Comparison of ENCODE assay signal across 1 cellular context in the genomic region with DNA sequence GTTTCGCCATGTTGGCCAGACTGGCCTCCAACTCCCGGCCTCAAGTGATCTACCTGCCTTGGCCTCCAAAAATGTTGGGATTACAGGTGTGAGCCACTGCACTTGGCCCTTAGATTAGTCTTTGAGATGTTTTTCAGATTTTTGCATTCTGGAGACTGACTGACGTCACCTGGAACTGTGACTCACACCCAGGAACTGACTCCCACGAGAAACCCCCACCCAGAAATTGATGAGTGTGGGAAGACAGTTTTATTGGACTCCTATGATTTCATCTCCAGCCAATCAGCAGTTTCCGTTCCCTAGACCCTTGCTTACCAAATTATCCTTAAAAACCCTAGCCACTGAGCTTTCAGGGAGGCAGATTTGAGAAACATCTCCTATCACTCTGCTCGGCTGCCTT.
TF ChIP-seq lines count a peak whose summit lies in the region.

No MANE protein-coding gene starts in this region.

TF ChIP-seq in HepG2, 621 proteins besides CTCF, POLR2A, EP300 and RAD21:
- peak; percentile 83 for TF ChIP-seq CREB1 (IDR thresholded peaks at IDR 0.05)
- TF ChIP-seq CREB1 (CRISPR knock-in tag; IDR thresholded peaks at IDR 0.05): no peak
- TF ChIP-seq MED8 (CRISPR knock-in tag; IDR thresholded peaks at IDR 0.05; ENCODE audit: insufficient replicate concordance): no peak
- TF ChIP-seq, protein P1, sequence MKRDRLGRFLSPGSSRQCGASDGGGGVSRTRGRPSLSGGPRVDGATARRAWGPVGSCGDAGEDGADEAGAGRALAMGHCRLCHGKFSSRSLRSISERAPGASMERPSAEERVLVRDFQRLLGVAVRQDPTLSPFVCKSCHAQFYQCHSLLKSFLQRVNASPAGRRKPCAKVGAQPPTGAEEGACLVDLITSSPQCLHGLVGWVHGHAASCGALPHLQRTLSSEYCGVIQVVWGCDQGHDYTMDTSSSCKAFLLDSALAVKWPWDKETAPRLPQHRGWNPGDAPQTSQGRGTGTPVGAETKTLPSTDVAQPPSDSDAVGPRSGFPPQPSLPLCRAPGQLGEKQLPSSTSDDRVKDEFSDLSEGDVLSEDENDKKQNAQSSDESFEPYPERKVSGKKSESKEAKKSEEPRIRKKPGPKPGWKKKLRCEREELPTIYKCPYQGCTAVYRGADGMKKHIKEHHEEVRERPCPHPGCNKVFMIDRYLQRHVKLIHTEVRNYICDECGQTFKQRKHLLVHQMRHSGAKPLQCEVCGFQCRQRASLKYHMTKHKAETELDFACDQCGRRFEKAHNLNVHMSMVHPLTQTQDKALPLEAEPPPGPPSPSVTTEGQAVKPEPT (CRISPR knock-in tag; IDR thresholded peaks at IDR 0.05; ENCODE audit: low read depth): no peak
- TF ChIP-seq NR3C1 (CRISPR knock-in tag; IDR thresholded peaks at IDR 0.05): no peak
- no peak for TF ChIP-seq ATRX (CRISPR knock-in tag; IDR thresholded peaks at IDR 0.05; ENCODE audit: borderline replicate concordance)
- TF ChIP-seq, protein P2, sequence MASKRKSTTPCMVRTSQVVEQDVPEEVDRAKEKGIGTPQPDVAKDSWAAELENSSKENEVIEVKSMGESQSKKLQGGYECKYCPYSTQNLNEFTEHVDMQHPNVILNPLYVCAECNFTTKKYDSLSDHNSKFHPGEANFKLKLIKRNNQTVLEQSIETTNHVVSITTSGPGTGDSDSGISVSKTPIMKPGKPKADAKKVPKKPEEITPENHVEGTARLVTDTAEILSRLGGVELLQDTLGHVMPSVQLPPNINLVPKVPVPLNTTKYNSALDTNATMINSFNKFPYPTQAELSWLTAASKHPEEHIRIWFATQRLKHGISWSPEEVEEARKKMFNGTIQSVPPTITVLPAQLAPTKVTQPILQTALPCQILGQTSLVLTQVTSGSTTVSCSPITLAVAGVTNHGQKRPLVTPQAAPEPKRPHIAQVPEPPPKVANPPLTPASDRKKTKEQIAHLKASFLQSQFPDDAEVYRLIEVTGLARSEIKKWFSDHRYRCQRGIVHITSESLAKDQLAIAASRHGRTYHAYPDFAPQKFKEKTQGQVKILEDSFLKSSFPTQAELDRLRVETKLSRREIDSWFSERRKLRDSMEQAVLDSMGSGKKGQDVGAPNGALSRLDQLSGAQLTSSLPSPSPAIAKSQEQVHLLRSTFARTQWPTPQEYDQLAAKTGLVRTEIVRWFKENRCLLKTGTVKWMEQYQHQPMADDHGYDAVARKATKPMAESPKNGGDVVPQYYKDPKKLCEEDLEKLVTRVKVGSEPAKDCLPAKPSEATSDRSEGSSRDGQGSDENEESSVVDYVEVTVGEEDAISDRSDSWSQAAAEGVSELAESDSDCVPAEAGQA (IDR thresholded peaks at IDR 0.05; ENCODE audit: low read depth): no peak
- TF ChIP-seq, protein P2 (CRISPR knock-in tag; IDR thresholded peaks at IDR 0.05; ENCODE audit: borderline replicate concordance): no peak
- peak; percentile 45; the same call in 1 of the 2 replicates for TF ChIP-seq ATF7 (IDR thresholded peaks at IDR 0.05)
- no peak for TF ChIP-seq ATF7 (CRISPR knock-in tag; IDR thresholded peaks at IDR 0.05)
- TF ChIP-seq NFYB (CRISPR knock-in tag; IDR thresholded peaks at IDR 0.05): no peak
- no peak for TF ChIP-seq STAG1 (CRISPR knock-in tag; IDR thresholded peaks at IDR 0.05)
